Comparison of ENCODE assay signal across 8 cellular contexts in genomic region chr5:132387649-132388117, GRCh38. TPM values are rescaled to one million over a fixed set of nuclear protein-coding genes. Genes with fewer than 3 reads are reported as not detected.
A peak's percentile ranks its signal among the peaks of the same experiment; 100 is the strongest.
DNase-seq lines count a peak whose midpoint lies in the region; ATAC-seq and TF ChIP-seq lines count a peak whose summit lies in the region.

No MANE protein-coding gene starts in this region.

- H3K4me3 ChIP-seq in DND-41 (ENCODE audit: low read depth in 1 of 2, low read length in 2 of 2) (no peak overlapping the region), PC-3 (ENCODE audit: low read length) (peak overlapping the region; percentile 45), dorsolateral prefrontal cortex (peak overlapping the region in 1 of 59 donors; percentile 13), mucosa of stomach (ENCODE audit: low read length) (peak overlapping the region; percentile 50)

- TF ChIP-seq CTCF in DND-41 (IDR thresholded peaks at IDR 0.05; ENCODE audit: borderline replicate concordance, extremely low read depth, low read length, poor library complexity, severe bottlenecking): no peak
- no peak; the same call in 1 of the 2 replicates for TF ChIP-seq CTCF in PC-3 (conservative IDR thresholded peaks at IDR 0.05; ENCODE audit: low read depth, low read length)
- TF ChIP-seq CTCF in dorsolateral prefrontal cortex (IDR thresholded peaks at IDR 0.05 in 54 of 56, conservative IDR thresholded peaks at IDR 0.05 in 2 of 56; ENCODE audit: low read depth in 1 of 56, partially characterized antibody in 56 of 56): no peak

- BruUV-seq in PC-3 (replicated peaks; lab: Mats Ljungman, UMichigan): no TSS peak

- CTCF ChIA-PET in PC-3 (lab: Charles Lee): interaction anchor here (0.8 to 2.2 kb wide), 2 partner anchors 109 to 110 kb away, joined by 3 to 6 read pairs; no protein-coding TSS in a partner anchor

- H3K4me2 ChIP-seq in DND-41 (ENCODE audit: insufficient read depth, low read length) (no peak overlapping the region), PC-3 (ENCODE audit: low read length) (peak overlapping the region; percentile 78)

- H3K79me2 ChIP-seq in DND-41 (ENCODE audit: insufficient read depth, low read length): no peaks in the 10 kb centered on the region
- no peaks in the 10 kb centered on the region for H3K79me2 ChIP-seq in PC-3 (ENCODE audit: low read length)

- DNase-seq in DND-41 (no peak), PC-3 (peak; percentile 91), dorsolateral prefrontal cortex (no peak)
- DNase-seq in activated naive CD4-positive, alpha-beta T cell treated with Interleukin-2 at 50 U/mL for 16 hours: no peak

- H3K9me3 ChIP-seq in DND-41 (ENCODE audit: insufficient read depth, low read length, severe bottlenecking) (no peaks in the 10 kb centered on the region), PC-3 (ENCODE audit: low read length) (no peaks in the 10 kb centered on the region), mucosa of stomach (ENCODE audit: control insufficient read depth, low read length) (no peaks in the 10 kb centered on the region)

- H3F3A ChIP-seq in PC-3 (ENCODE audit: low read length, unreplicated experiment): peaks cover 11% of the 10 kb centered on the region

- H3K36me3 ChIP-seq in DND-41 (ENCODE audit: insufficient read depth, low read length): no peaks in the 10 kb centered on the region
- peaks cover 9% of the 10 kb centered on the region; the same call in 1 of the 2 replicates for H3K36me3 ChIP-seq in PC-3 (ENCODE audit: low read depth, low read length)
- peaks cover 7% of the 10 kb centered on the region for H3K36me3 ChIP-seq in mucosa of stomach (ENCODE audit: control insufficient read depth, insufficient read depth, low read length)

- POLR2A ChIA-PET in PC-3 (lab: Charles Lee; ENCODE audit: unreplicated experiment): interaction anchor here (2.0 kb wide), 1 partner anchor 23 kb away, joined by 5 read pairs; no protein-coding TSS in a partner anchor

- H2AFZ ChIP-seq in DND-41 (ENCODE audit: low read depth, low read length) (peak overlapping the region; percentile 14; the same call in 1 of the 2 replicates), PC-3 (ENCODE audit: low read length) (no peak overlapping the region)

- H3K27me3 ChIP-seq in DND-41 (ENCODE audit: insufficient read depth, low read length, poor library complexity): no peaks in the 10 kb centered on the region
- H3K27me3 ChIP-seq in PC-3 (ENCODE audit: low read length): no peaks in the 10 kb centered on the region
- H3K27me3 ChIP-seq in dorsolateral prefrontal cortex: no peaks in the 10 kb centered on the region
- H3K27me3 ChIP-seq in mucosa of stomach (ENCODE audit: control insufficient read depth, insufficient read depth, low read length): no peaks in the 10 kb centered on the region

- H3K9ac ChIP-seq in DND-41 (ENCODE audit: low read depth, low read length): no peak overlapping the region
- H3K9ac ChIP-seq in PC-3 (ENCODE audit: low read length): peak overlapping the region; percentile 83
- peak overlapping the region; percentile 61 for H3K9ac ChIP-seq in mucosa of stomach (ENCODE audit: low read length)

- H3K4me1 ChIP-seq in DND-41 (ENCODE audit: insufficient read depth, low read length) (peaks cover 29% of the 10 kb centered on the region), PC-3 (ENCODE audit: insufficient read depth, low read length) (peaks cover 52% of the 10 kb centered on the region), mucosa of stomach (ENCODE audit: control insufficient read depth, insufficient read depth, low read length) (peaks cover 71% of the 10 kb centered on the region)

- peak overlapping the region; percentile 55 for H3K27ac ChIP-seq in DND-41 (ENCODE audit: low read length)
- peak overlapping the region; percentile 99 for H3K27ac ChIP-seq in PC-3 (ENCODE audit: low read length)
- peak overlapping the region in 49 of 59 donors; percentile 2 to 87 (median 61) for H3K27ac ChIP-seq in dorsolateral prefrontal cortex

- ATAC-seq in DND-41 (ENCODE audit: insufficient read depth, low read depth) (no peak), PC-3 (peak; percentile 43), GM18520 (IDR thresholded peaks at IDR 0.05; ENCODE audit: unreplicated experiment) (no peak), GM18861 (IDR thresholded peaks at IDR 0.05; ENCODE audit: unreplicated experiment) (no peak), HG02885 (IDR thresholded peaks at IDR 0.05; ENCODE audit: poor library complexity, unreplicated experiment) (no peak)

- no peaks in the 10 kb centered on the region for H3K9me2 ChIP-seq in PC-3 (replicated peaks; ENCODE audit: low read length)

- no peaks in the 10 kb centered on the region for H4K20me1 ChIP-seq in DND-41 (ENCODE audit: insufficient read depth, low read length)
- no peaks in the 10 kb centered on the region for H4K20me1 ChIP-seq in PC-3 (ENCODE audit: low read length)

- intact Hi-C loops in PC-3 (cut with micrococcal nuclease): loop anchor here (1.0 to 10.0 kb wide), 7 partner anchors 32 to 435 kb away; partner anchors contain the start of gene SLC22A4
- intact Hi-C loops in dorsolateral prefrontal cortex (cut with DNase I): loop anchor here in 1 of 2 donors (2.0 to 10.0 kb wide), 4 partner anchors 23 to 477 kb away; partner anchors contain the start of genes GDF9 and UQCRQ

RNA-seq across cellular contexts. Expression of gene SLC22A5, which starts 18.2 kb away (rescaled TPM):
- total RNA-seq in PC-3 (2014; rRNA removed) (8.2 and 21.8 TPM in 2 replicates), dorsolateral prefrontal cortex (10 to 100 TPM in 109 of 120 experiments, 1 to 10 TPM in 11; 8.0 to 25.9 (median 13.9) TPM)

Comparison
In these comparisons a context has a peak if more than half of its experiments do, and no peak if none do; other contexts are left out.
1. H3K4me3 ChIP-seq: peak in PC-3 (single experiment) and mucosa of stomach (single experiment); none in DND-41 (0 of 2).
2. Peak in every context shown above with its lines, with median percentiles within 50 percentile points of each other: H3K27ac ChIP-seq.